Comparison of ENCODE assay signal across 8 cellular contexts in genomic region chr18:9474983-9475642, GRCh38. TPM values are rescaled to one million over a fixed set of nuclear protein-coding genes. Genes with fewer than 3 reads are reported as not detected.
DNase-seq lines count a peak whose midpoint lies in the region; ATAC-seq and TF ChIP-seq lines count a peak whose summit lies in the region.

Gene RALBP1, plus strand, starts transcription at chr18:9475513. Its CDS starts 37,533 bp downstream, at chr18:9513046.

- peak within 1 kb of the TSS; percentile 98 for H3K4me3 ChIP-seq in BJ (ENCODE audit: low read depth, low read length)
- peak within 1 kb of the TSS; percentile 95 for H3K4me3 ChIP-seq in colonic mucosa

- peaks cover 12% of the 10 kb centered on the region for H3K27me3 Mint-ChIP-seq in activated CD4-positive, alpha-beta T cell treated with anti-CD3 and anti-CD28 coated beads, Interleukin-2, amount 10 ng/mL, durations not matched to agents 24 days and 14 days

- H3K36me3 ChIP-seq in BJ (ENCODE audit: control insufficient read depth, insufficient read depth, low read length) = peaks cover 4% of the 10 kb centered on the region; the same call in 1 of the 2 replicates
- H3K36me3 ChIP-seq in colonic mucosa = no peaks in the 10 kb centered on the region

- CTCF ChIA-PET in BJ (lab: Yijun Ruan, JAX) = no interaction called here

- H3K4me1 ChIP-seq in colonic mucosa = peaks cover 8% of the 10 kb centered on the region

- H3K27ac ChIP-seq in colonic mucosa = peak within 1 kb of the TSS; percentile 97

- POLR2A ChIA-PET in BJ (lab: Charles Lee) = no interaction called here

- H3K4me1 Mint-ChIP-seq in activated CD4-positive, alpha-beta T cell treated with anti-CD3 and anti-CD28 coated beads, Interleukin-2, amount 10 ng/mL, durations not matched to agents 24 days and 14 days = peaks cover 25% of the 10 kb centered on the region

- ATAC-seq in HG03460 (IDR thresholded peaks at IDR 0.05; ENCODE audit: unreplicated experiment) = peak; percentile 91

- H3K9ac ChIP-seq in colonic mucosa (ENCODE audit: low read depth in 2 of 2, low read length in 2 of 2) = peak within 1 kb of the TSS; percentile 90 to 94

- DNase-seq in BJ (ENCODE audit: low read depth) (peak; percentile 98), GM19240 (ENCODE audit: insufficient read length, low spot score) (peak; percentile 86), NCI-H524 treated with DMSO at 0.1 percent for 48 hours (lab: John Stamatoyannopoulos, UW) (peak; percentile 94), colonic mucosa (peak; percentile 99), kidney tubule cell (ENCODE audit: low spot score) (peak; percentile 100)
- peak; percentile 100 for DNase-seq in activated CD4-positive, alpha-beta T cell treated with anti-CD3 and anti-CD28 coated beads, Interleukin-2, amount 10 ng/mL, durations not matched to agents 24 days and 14 days
- DNase-seq in stimulated activated CD4-positive, alpha-beta T cell treated with anti-CD3 and anti-CD28 coated beads, Interleukin-1b, Interleukin-23, amount 100 ng/mL, for 24 hours (ENCODE audit: low read depth in 4 of 4, low spot score in 1 of 4) = peak; percentile 94 to 97 (median 96)

- intact Hi-C loops in activated CD4-positive, alpha-beta T cell treated with anti-CD3 and anti-CD28 coated beads, Interleukin-2, amount 10 ng/mL, durations not matched to agents 24 days and 14 days (cut with micrococcal nuclease) = loop anchor here (1.0 to 10.0 kb wide), 9 partner anchors 42 to 1050 kb away; partner anchors contain the start of genes ANKRD12, MTCL1, NAPG and TWSG1
- intact Hi-C loops in colonic mucosa (cut with DNase I) = no loop called here

- peak within 1 kb of the TSS; percentile 83 for H3K4me3 Mint-ChIP-seq in activated CD4-positive, alpha-beta T cell treated with anti-CD3 and anti-CD28 coated beads, Interleukin-2, amount 10 ng/mL, durations not matched to agents 24 days and 14 days

- H3K9me3 ChIP-seq in colonic mucosa = no peaks in the 10 kb centered on the region

- H3K27me3 ChIP-seq in BJ (ENCODE audit: control insufficient read depth, insufficient read depth, low read length) = no peaks in the 10 kb centered on the region
- H3K27me3 ChIP-seq in colonic mucosa = no peaks in the 10 kb centered on the region

- peaks cover 16% of the 10 kb centered on the region for H3K36me3 Mint-ChIP-seq in activated CD4-positive, alpha-beta T cell treated with anti-CD3 and anti-CD28 coated beads, Interleukin-2, amount 10 ng/mL, durations not matched to agents 24 days and 14 days (ENCODE audit: low read depth)

- no peak for TF ChIP-seq CTCF in BJ (IDR thresholded peaks at IDR 0.05; ENCODE audit: insufficient read depth, low read depth, low read length)
- no peak for TF ChIP-seq CTCF in colonic mucosa (IDR thresholded peaks at IDR 0.05)

- peak within 1 kb of the TSS; percentile 96 for H3K27ac Mint-ChIP-seq in activated CD4-positive, alpha-beta T cell treated with anti-CD3 and anti-CD28 coated beads, Interleukin-2, amount 10 ng/mL, durations not matched to agents 24 days and 14 days

- peaks cover 4% of the 10 kb centered on the region for H3K9me3 Mint-ChIP-seq in activated CD4-positive, alpha-beta T cell treated with anti-CD3 and anti-CD28 coated beads, Interleukin-2, amount 10 ng/mL, durations not matched to agents 24 days and 14 days

RNA-seq across cellular contexts. Expression of gene RALBP1, which starts in this region (rescaled TPM):
- 45.1 and 45.2 TPM in 2 replicates for polyA plus RNA-seq in BJ (2011; rRNA removed)
- polyA minus RNA-seq in BJ (2011; rRNA and poly(A)+ RNA removed) = 21.1 and 26.3 TPM in 2 replicates
- 38.9 and 41.3 TPM in 2 replicates for total RNA-seq in activated CD4-positive, alpha-beta T cell treated with anti-CD3 and anti-CD28 coated beads, Interleukin-2, amount 10 ng/mL, durations not matched to agents 24 days and 14 days
- total RNA-seq in colonic mucosa = 10 to 100 TPM; 59.1 to 64.9 TPM

Comparison
In these comparisons a context has a peak if more than half of its experiments do, and no peak if none do; other contexts are left out.
1. Peak in every context shown above with its lines: DNase-seq, ATAC-seq, H3K4me3 ChIP-seq and H3K27ac ChIP-seq.